11 cellular contexts compared by ENCODE assay signal in genomic region chr20:57400821-57401564, GRCh38. TPM values are rescaled to one million over a fixed set of nuclear protein-coding genes. Genes with fewer than 3 reads are reported as not detected.
A peak's percentile ranks its signal among the peaks of the same experiment; 100 is the strongest.
DNase-seq lines count a peak whose midpoint lies in the region; ATAC-seq and TF ChIP-seq lines count a peak whose summit lies in the region.
"Had no signal": no experiment of that assay in that cellular context is flagged by ENCODE, and none has a peak within 500 bp of the region (broad histone marks: within the 10 kb centered on the region; RNA-seq: fewer than 3 reads in every experiment).

No MANE protein-coding gene starts in this region.

- ATAC-seq in activated T-cell treated with anti-CD3 and anti-CD28 coated beads, Interleukin-2, amount 50 U/mL, for 72 hours (replicated peaks in 1 of 2), result no peak
- ATAC-seq in effector memory CD8-positive, alpha-beta T cell (replicated peaks), result no peak
- peak; percentile 82 for ATAC-seq in stimulated activated memory B cell treated with anti-CD40 and anti-IgM and Interleukin-4, amounts not matched to agents 10 μg/mL and 1 μg/mL and 100 μg/mL, for 72 hours
- no peak for ATAC-seq in HG03097 (IDR thresholded peaks at IDR 0.05; ENCODE audit: low FRiP score, unreplicated experiment)

- H3K27ac Mint-ChIP-seq in activated T-cell treated with anti-CD3 and anti-CD28 coated beads, Interleukin-2, amount 50 U/mL, for 72 hours, result peak overlapping the region; percentile 82
- peak overlapping the region; percentile 95 for H3K27ac Mint-ChIP-seq in effector memory CD8-positive, alpha-beta T cell
- H3K27ac Mint-ChIP-seq in stimulated activated memory B cell treated with anti-CD40 and anti-IgM and Interleukin-4, amounts not matched to agents 10 μg/mL and 1 μg/mL and 100 μg/mL, for 72 hours, result peak overlapping the region; percentile 88

- no peaks in the 10 kb centered on the region for H3K27me3 ChIP-seq in Karpas-422 (ENCODE audit: low read length)

- H3K79me2 ChIP-seq in Karpas-422 (ENCODE audit: low read length), result peaks cover 14% of the 10 kb centered on the region

- TF ChIP-seq POLR2A in erythroblast (IDR thresholded peaks at IDR 0.05; ENCODE audit: low read length), result no peak

- no peaks in the 10 kb centered on the region for H3K9me2 ChIP-seq in Karpas-422 (replicated peaks; ENCODE audit: insufficient read depth, low read length)

- peak overlapping the region; percentile 99 for H3K4me3 ChIP-seq in Karpas-422 (ENCODE audit: low read length)

- peak in 1 of 2 donors; percentile 32 for DNase-seq in activated T-cell treated with anti-CD3 and anti-CD28 coated beads, Interleukin-2, amount 50 U/mL, for 72 hours
- DNase-seq in activated T-cell treated with anti-CD3 and anti-CD28 coated beads for 4 hours, result no peak
- peak; percentile 96 for DNase-seq in Karpas-422
- no peak for DNase-seq in effector memory CD8-positive, alpha-beta T cell
- no peak for DNase-seq in GDM1 (lab: John Stamatoyannopoulos, UW)
- no peak for DNase-seq in erythroblast (lab: John Stamatoyannopoulos, UW)
- DNase-seq: amniotic stem cell; NCI-H1105 treated with DMSO at 0.1 percent for 48 hours; stimulated activated CD4-positive, alpha-beta T cell treated with anti-CD3 and anti-CD28 coated beads, Interleukin-4, amount 100 ng/mL, for 1 hour had no signal

- no peaks in the 10 kb centered on the region for H3K9me3 Mint-ChIP-seq in activated T-cell treated with anti-CD3 and anti-CD28 coated beads, Interleukin-2, amount 50 U/mL, for 72 hours
- no peaks in the 10 kb centered on the region for H3K9me3 Mint-ChIP-seq in effector memory CD8-positive, alpha-beta T cell
- no peaks in the 10 kb centered on the region for H3K9me3 Mint-ChIP-seq in stimulated activated memory B cell treated with anti-CD40 and anti-IgM and Interleukin-4, amounts not matched to agents 10 μg/mL and 1 μg/mL and 100 μg/mL, for 72 hours

- H3K27ac ChIP-seq in Karpas-422 (ENCODE audit: low read length), result peak overlapping the region; percentile 98

- peak overlapping the region; percentile 95 for H3K4me2 ChIP-seq in Karpas-422 (ENCODE audit: low read depth, low read length, poor library complexity, severe bottlenecking)

- H3K4me3 Mint-ChIP-seq in activated T-cell treated with anti-CD3 and anti-CD28 coated beads, Interleukin-2, amount 50 U/mL, for 72 hours, result peak overlapping the region; percentile 81 to 95
- peak overlapping the region; percentile 78 to 95 for H3K4me3 Mint-ChIP-seq in effector memory CD8-positive, alpha-beta T cell
- H3K4me3 Mint-ChIP-seq in stimulated activated memory B cell treated with anti-CD40 and anti-IgM and Interleukin-4, amounts not matched to agents 10 μg/mL and 1 μg/mL and 100 μg/mL, for 72 hours, result peak overlapping the region; percentile 81

- H3K36me3 ChIP-seq in Karpas-422 (ENCODE audit: insufficient read depth, low read length), result peaks cover 61% of the 10 kb centered on the region

- no peaks in the 10 kb centered on the region for H3K27me3 Mint-ChIP-seq in activated T-cell treated with anti-CD3 and anti-CD28 coated beads, Interleukin-2, amount 50 U/mL, for 72 hours (ENCODE audit: low read depth)
- H3K27me3 Mint-ChIP-seq in effector memory CD8-positive, alpha-beta T cell, result no peaks in the 10 kb centered on the region
- no peaks in the 10 kb centered on the region for H3K27me3 Mint-ChIP-seq in stimulated activated memory B cell treated with anti-CD40 and anti-IgM and Interleukin-4, amounts not matched to agents 10 μg/mL and 1 μg/mL and 100 μg/mL, for 72 hours

- H3K4me1 Mint-ChIP-seq in activated T-cell treated with anti-CD3 and anti-CD28 coated beads, Interleukin-2, amount 50 U/mL, for 72 hours (ENCODE audit: low read depth), result peaks cover 66% of the 10 kb centered on the region
- peaks cover 52 to 57% of the 10 kb centered on the region in 2 donors for H3K4me1 Mint-ChIP-seq in effector memory CD8-positive, alpha-beta T cell (ENCODE audit: low read depth in 2 of 2)
- H3K4me1 Mint-ChIP-seq in stimulated activated memory B cell treated with anti-CD40 and anti-IgM and Interleukin-4, amounts not matched to agents 10 μg/mL and 1 μg/mL and 100 μg/mL, for 72 hours, result peaks cover 84% of the 10 kb centered on the region

- peak overlapping the region; percentile 99 for H3K9ac ChIP-seq in Karpas-422 (ENCODE audit: low read length)

- H3K4me1 ChIP-seq in Karpas-422 (ENCODE audit: low read length), result peaks cover 81% of the 10 kb centered on the region

- peaks cover 72% of the 10 kb centered on the region for H4K20me1 ChIP-seq in Karpas-422 (ENCODE audit: insufficient read depth, low read depth, low read length)

- H3K9me3 ChIP-seq in Karpas-422 (ENCODE audit: low read length), result no peaks in the 10 kb centered on the region

- H2AFZ ChIP-seq in Karpas-422 (ENCODE audit: low read length), result no peak overlapping the region

- peaks cover 8 to 24% of the 10 kb centered on the region in 2 donors for H3K36me3 Mint-ChIP-seq in activated T-cell treated with anti-CD3 and anti-CD28 coated beads, Interleukin-2, amount 50 U/mL, for 72 hours (ENCODE audit: insufficient read depth in 2 of 2)
- H3K36me3 Mint-ChIP-seq in effector memory CD8-positive, alpha-beta T cell (ENCODE audit: insufficient read depth), result peaks cover 100% of the 10 kb centered on the region
- H3K36me3 Mint-ChIP-seq in stimulated activated memory B cell treated with anti-CD40 and anti-IgM and Interleukin-4, amounts not matched to agents 10 μg/mL and 1 μg/mL and 100 μg/mL, for 72 hours, result peaks cover 73% of the 10 kb centered on the region

RNA-seq across cellular contexts. Expression of gene RBM38, which starts 9.8 kb away (rescaled TPM):
- total RNA-seq in activated T-cell treated with anti-CD3 and anti-CD28 coated beads, Interleukin-2, amount 50 U/mL, for 72 hours, result 10 to 100 TPM; 61.4 to 79.8 TPM
- 261 and 436 TPM in 2 replicates for total RNA-seq in Karpas-422 (2014; rRNA removed; shearing (Covaris generic); ENCODE audit: low replicate concordance)

RNA-seq across cellular contexts. Expression of gene RAE1, which starts 49.9 kb away (rescaled TPM):
- total RNA-seq in activated T-cell treated with anti-CD3 and anti-CD28 coated beads, Interleukin-2, amount 50 U/mL, for 72 hours, result 10 to 100 TPM; 47.6 to 54.2 TPM
- 19.0 and 59.6 TPM in 2 replicates for total RNA-seq in Karpas-422 (2014; rRNA removed; shearing (Covaris generic); ENCODE audit: low replicate concordance)
